1 cellular context compared by ENCODE assay signal in the genomic region with DNA sequence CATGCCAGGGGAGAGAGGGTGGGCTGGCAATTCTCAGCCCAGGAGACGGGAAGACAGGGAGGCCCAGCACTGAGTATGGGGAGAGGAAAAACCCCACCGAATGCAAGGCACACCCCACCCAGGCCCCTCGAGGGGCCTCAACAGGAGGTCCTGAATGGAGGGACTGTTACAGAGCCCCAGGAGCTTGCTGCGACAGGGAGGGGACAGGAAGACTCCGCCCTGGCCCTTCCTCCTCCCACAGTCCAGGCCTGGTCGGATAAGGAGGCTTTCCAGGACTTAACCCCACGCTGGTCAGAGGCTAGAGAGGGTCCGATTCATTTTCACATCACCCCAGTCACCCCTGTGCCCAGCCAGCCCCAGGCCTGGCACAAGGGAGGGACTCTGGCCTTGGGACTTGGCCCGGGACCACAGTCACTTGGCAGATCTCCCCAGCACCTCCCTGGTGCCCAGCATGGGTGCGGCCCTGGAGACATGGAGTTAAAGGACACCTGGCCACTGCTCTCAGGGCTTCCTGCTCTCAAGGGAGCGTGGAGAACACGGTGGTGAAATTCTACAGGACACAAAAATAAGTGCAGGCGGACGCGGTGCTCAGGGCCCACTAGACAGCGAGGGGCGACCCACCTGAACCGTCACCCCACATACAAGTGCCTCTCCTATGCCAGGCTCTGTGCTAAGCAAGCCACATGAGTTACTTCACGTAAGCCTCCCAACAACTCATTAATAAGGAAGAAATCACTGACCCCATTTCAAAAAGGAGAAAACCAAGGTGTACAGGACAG.
TF ChIP-seq lines count a peak whose summit lies in the region.

No MANE protein-coding gene starts in this region.

TF ChIP-seq in HEK293, 187 proteins besides CTCF, POLR2A, EP300 and RAD21 (continued from another document):
- TF ChIP-seq, protein P1, sequence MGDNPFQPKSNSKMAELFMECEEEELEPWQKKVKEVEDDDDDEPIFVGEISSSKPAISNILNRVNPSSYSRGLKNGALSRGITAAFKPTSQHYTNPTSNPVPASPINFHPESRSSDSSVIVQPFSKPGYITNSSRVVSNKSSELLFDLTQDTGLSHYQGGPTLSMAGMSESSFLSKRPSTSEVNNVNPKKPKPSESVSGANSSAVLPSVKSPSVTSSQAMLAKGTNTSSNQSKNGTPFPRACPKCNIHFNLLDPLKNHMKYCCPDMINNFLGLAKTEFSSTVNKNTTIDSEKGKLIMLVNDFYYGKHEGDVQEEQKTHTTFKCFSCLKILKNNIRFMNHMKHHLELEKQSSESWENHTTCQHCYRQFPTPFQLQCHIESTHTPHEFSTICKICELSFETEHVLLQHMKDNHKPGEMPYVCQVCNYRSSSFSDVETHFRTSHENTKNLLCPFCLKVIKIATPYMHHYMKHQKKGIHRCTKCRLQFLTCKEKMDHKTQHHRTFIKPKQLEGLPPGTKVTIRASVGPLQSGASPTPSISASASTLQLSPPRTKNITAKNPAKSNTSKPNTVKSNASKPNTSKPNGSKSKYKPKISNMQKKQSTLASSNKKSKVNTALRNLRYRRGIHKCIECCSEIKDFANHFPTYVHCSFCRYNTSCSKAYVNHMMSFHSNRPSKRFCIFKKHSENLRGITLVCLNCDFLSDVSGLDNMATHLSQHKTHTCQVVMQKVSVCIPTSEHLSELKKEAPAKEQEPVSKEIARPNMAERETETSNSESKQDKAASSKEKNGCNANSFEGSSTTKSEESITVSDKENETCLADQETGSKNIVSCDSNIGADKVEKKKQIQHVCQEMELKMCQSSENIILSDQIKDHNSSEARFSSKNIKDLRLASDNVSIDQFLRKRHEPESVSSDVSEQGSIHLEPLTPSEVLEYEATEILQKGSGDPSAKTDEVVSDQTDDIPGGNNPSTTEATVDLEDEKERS (tag by site-specific recombination; IDR thresholded peaks at IDR 0.05): no peak
- TF ChIP-seq, protein P2, sequence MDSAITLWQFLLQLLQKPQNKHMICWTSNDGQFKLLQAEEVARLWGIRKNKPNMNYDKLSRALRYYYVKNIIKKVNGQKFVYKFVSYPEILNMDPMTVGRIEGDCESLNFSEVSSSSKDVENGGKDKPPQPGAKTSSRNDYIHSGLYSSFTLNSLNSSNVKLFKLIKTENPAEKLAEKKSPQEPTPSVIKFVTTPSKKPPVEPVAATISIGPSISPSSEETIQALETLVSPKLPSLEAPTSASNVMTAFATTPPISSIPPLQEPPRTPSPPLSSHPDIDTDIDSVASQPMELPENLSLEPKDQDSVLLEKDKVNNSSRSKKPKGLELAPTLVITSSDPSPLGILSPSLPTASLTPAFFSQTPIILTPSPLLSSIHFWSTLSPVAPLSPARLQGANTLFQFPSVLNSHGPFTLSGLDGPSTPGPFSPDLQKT (IDR thresholded peaks at IDR 0.05; ENCODE audit: borderline replicate concordance, low read depth, low read length): no peak
- TF ChIP-seq, protein P3, sequence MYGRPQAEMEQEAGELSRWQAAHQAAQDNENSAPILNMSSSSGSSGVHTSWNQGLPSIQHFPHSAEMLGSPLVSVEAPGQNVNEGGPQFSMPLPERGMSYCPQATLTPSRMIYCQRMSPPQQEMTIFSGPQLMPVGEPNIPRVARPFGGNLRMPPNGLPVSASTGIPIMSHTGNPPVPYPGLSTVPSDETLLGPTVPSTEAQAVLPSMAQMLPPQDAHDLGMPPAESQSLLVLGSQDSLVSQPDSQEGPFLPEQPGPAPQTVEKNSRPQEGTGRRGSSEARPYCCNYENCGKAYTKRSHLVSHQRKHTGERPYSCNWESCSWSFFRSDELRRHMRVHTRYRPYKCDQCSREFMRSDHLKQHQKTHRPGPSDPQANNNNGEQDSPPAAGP (tag by site-specific recombination; IDR thresholded peaks at IDR 0.05): no peak
- TF ChIP-seq ZNF391 (tag by site-specific recombination; IDR thresholded peaks at IDR 0.05; ENCODE audit: borderline replicate concordance, low read depth): no peak
- peak; percentile 47 for TF ChIP-seq GLIS2 (tag by site-specific recombination; IDR thresholded peaks at IDR 0.05)
- TF ChIP-seq ZNF394 (tag by site-specific recombination; IDR thresholded peaks at IDR 0.05; ENCODE audit: borderline replicate concordance): no peak
- TF ChIP-seq, protein P4, sequence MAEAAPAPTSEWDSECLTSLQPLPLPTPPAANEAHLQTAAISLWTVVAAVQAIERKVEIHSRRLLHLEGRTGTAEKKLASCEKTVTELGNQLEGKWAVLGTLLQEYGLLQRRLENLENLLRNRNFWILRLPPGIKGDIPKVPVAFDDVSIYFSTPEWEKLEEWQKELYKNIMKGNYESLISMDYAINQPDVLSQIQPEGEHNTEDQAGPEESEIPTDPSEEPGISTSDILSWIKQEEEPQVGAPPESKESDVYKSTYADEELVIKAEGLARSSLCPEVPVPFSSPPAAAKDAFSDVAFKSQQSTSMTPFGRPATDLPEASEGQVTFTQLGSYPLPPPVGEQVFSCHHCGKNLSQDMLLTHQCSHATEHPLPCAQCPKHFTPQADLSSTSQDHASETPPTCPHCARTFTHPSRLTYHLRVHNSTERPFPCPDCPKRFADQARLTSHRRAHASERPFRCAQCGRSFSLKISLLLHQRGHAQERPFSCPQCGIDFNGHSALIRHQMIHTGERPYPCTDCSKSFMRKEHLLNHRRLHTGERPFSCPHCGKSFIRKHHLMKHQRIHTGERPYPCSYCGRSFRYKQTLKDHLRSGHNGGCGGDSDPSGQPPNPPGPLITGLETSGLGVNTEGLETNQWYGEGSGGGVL (tag by site-specific recombination; IDR thresholded peaks at IDR 0.05): no peak
- TF ChIP-seq ZBTB48 (tag by site-specific recombination; IDR thresholded peaks at IDR 0.05): peak; percentile 59; the same call in 1 of the 2 replicates
- no peak for TF ChIP-seq ZNF37A (tag by site-specific recombination; IDR thresholded peaks at IDR 0.05)
- peak; percentile 28 for TF ChIP-seq SP2 (tag by site-specific recombination; IDR thresholded peaks at IDR 0.05)
- TF ChIP-seq ZNF610 (tag by site-specific recombination; IDR thresholded peaks at IDR 0.05; ENCODE audit: borderline replicate concordance): no peak
- TF ChIP-seq ZNF621 (tag by site-specific recombination; IDR thresholded peaks at IDR 0.05): no peak
- no peak for TF ChIP-seq ZNF169 (tag by site-specific recombination; IDR thresholded peaks at IDR 0.05)
- no peak for TF ChIP-seq ZNF184 (tag by site-specific recombination; IDR thresholded peaks at IDR 0.05)
- TF ChIP-seq ZNF473 (tag by site-specific recombination; IDR thresholded peaks at IDR 0.05): no peak
- TF ChIP-seq ZBTB8A (tag by site-specific recombination; IDR thresholded peaks at IDR 0.05): no peak
- peak; percentile 36 for TF ChIP-seq GLIS1 (tag by site-specific recombination; IDR thresholded peaks at IDR 0.05)
- peak; percentile 60 for TF ChIP-seq SP3 (tag by site-specific recombination; IDR thresholded peaks at IDR 0.05)
- TF ChIP-seq, protein P5, sequence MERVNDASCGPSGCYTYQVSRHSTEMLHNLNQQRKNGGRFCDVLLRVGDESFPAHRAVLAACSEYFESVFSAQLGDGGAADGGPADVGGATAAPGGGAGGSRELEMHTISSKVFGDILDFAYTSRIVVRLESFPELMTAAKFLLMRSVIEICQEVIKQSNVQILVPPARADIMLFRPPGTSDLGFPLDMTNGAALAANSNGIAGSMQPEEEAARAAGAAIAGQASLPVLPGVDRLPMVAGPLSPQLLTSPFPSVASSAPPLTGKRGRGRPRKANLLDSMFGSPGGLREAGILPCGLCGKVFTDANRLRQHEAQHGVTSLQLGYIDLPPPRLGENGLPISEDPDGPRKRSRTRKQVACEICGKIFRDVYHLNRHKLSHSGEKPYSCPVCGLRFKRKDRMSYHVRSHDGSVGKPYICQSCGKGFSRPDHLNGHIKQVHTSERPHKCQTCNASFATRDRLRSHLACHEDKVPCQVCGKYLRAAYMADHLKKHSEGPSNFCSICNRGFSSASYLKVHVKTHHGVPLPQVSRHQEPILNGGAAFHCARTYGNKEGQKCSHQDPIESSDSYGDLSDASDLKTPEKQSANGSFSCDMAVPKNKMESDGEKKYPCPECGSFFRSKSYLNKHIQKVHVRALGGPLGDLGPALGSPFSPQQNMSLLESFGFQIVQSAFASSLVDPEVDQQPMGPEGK (tag by site-specific recombination; IDR thresholded peaks at IDR 0.05): 0 out of 2 replicates have a peak, but pooled peaks have one; percentile 17
- no peak for TF ChIP-seq ZFP3 (tag by site-specific recombination; IDR thresholded peaks at IDR 0.05; ENCODE audit: low read depth)
- TF ChIP-seq, protein P6, sequence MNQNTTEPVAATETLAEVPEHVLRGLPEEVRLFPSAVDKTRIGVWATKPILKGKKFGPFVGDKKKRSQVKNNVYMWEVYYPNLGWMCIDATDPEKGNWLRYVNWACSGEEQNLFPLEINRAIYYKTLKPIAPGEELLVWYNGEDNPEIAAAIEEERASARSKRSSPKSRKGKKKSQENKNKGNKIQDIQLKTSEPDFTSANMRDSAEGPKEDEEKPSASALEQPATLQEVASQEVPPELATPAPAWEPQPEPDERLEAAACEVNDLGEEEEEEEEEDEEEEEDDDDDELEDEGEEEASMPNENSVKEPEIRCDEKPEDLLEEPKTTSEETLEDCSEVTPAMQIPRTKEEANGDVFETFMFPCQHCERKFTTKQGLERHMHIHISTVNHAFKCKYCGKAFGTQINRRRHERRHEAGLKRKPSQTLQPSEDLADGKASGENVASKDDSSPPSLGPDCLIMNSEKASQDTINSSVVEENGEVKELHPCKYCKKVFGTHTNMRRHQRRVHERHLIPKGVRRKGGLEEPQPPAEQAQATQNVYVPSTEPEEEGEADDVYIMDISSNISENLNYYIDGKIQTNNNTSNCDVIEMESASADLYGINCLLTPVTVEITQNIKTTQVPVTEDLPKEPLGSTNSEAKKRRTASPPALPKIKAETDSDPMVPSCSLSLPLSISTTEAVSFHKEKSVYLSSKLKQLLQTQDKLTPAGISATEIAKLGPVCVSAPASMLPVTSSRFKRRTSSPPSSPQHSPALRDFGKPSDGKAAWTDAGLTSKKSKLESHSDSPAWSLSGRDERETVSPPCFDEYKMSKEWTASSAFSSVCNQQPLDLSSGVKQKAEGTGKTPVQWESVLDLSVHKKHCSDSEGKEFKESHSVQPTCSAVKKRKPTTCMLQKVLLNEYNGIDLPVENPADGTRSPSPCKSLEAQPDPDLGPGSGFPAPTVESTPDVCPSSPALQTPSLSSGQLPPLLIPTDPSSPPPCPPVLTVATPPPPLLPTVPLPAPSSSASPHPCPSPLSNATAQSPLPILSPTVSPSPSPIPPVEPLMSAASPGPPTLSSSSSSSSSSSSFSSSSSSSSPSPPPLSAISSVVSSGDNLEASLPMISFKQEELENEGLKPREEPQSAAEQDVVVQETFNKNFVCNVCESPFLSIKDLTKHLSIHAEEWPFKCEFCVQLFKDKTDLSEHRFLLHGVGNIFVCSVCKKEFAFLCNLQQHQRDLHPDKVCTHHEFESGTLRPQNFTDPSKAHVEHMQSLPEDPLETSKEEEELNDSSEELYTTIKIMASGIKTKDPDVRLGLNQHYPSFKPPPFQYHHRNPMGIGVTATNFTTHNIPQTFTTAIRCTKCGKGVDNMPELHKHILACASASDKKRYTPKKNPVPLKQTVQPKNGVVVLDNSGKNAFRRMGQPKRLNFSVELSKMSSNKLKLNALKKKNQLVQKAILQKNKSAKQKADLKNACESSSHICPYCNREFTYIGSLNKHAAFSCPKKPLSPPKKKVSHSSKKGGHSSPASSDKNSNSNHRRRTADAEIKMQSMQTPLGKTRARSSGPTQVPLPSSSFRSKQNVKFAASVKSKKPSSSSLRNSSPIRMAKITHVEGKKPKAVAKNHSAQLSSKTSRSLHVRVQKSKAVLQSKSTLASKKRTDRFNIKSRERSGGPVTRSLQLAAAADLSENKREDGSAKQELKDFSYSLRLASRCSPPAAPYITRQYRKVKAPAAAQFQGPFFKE (tag by site-specific recombination; IDR thresholded peaks at IDR 0.05; ENCODE audit: borderline replicate concordance): no peak
- TF ChIP-seq, protein P7, sequence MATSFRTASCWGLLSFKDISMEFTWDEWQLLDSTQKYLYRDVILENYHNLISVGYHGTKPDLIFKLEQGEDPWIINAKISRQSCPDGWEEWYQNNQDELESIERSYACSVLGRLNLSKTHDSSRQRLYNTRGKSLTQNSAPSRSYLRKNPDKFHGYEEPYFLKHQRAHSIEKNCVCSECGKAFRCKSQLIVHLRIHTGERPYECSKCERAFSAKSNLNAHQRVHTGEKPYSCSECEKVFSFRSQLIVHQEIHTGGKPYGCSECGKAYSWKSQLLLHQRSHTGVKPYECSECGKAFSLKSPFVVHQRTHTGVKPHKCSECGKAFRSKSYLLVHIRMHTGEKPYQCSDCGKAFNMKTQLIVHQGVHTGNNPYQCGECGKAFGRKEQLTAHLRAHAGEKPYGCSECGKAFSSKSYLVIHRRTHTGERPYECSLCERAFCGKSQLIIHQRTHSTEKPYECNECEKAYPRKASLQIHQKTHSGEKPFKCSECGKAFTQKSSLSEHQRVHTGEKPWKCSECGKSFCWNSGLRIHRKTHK (tag by site-specific recombination; IDR thresholded peaks at IDR 0.05): no peak
- no peak for TF ChIP-seq ZNF792 (tag by site-specific recombination; IDR thresholded peaks at IDR 0.05)
- no peak for TF ChIP-seq SP7 (tag by site-specific recombination; IDR thresholded peaks at IDR 0.05)
- TF ChIP-seq, protein P8, sequence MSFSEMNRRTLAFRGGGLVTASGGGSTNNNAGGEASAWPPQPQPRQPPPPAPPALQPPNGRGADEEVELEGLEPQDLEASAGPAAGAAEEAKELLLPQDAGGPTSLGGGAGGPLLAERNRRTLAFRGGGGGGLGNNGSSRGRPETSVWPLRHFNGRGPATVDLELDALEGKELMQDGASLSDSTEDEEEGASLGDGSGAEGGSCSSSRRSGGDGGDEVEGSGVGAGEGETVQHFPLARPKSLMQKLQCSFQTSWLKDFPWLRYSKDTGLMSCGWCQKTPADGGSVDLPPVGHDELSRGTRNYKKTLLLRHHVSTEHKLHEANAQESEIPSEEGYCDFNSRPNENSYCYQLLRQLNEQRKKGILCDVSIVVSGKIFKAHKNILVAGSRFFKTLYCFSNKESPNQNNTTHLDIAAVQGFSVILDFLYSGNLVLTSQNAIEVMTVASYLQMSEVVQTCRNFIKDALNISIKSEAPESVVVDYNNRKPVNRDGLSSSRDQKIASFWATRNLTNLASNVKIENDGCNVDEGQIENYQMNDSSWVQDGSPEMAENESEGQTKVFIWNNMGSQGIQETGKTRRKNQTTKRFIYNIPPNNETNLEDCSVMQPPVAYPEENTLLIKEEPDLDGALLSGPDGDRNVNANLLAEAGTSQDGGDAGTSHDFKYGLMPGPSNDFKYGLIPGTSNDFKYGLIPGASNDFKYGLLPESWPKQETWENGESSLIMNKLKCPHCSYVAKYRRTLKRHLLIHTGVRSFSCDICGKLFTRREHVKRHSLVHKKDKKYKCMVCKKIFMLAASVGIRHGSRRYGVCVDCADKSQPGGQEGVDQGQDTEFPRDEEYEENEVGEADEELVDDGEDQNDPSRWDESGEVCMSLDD (tag by site-specific recombination; IDR thresholded peaks at IDR 0.05): no peak
- peak; percentile 23; the same call in 1 of the 2 replicates for TF ChIP-seq ZFHX2 (tag by site-specific recombination; conservative IDR thresholded peaks at IDR 0.05)
- TF ChIP-seq SALL2 (tag by site-specific recombination; IDR thresholded peaks at IDR 0.05; ENCODE audit: borderline replicate concordance): no peak
